11 cellular contexts compared by ENCODE assay signal in the genomic region with DNA sequence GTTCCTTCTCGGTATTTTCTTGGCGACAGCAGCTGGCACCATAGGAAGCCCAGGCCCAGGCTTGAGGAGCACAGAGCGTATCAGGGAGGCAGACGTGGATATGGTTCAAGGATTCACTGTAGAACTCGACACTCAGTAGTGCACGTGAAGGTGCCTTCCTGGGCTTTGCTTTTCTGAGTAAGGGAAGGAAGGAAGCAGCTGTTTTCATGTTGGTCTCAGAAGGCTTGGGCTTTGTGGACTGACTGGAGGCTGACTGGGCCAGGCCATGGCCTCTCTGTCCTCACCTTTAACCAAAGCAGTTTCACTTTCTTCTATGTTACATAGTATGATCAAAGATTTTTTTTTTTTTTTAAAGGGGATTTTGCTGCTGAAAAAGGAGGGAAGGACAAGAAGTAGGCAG. TPM values are rescaled to one million over a fixed set of nuclear protein-coding genes. Genes with fewer than 3 reads are reported as not detected.
DNase-seq lines count a peak whose midpoint lies in the region; ATAC-seq, FAIRE-seq and TF ChIP-seq lines count a peak whose summit lies in the region.
"Had no signal": no experiment of that assay in that cellular context is flagged by ENCODE, and none has a peak within 500 bp of the region (broad histone marks: within the 10 kb centered on the region; RNA-seq: fewer than 3 reads in every experiment).

No MANE protein-coding gene starts in this region.

- no peak for FAIRE-seq in GM12892 (lab: Jason Lieb, UNC)
- no peak for FAIRE-seq in urothelium cell line (lab: Jason Lieb, UNC)

- no peaks in the 10 kb centered on the region for H3K27me3 Mint-ChIP-seq in mesothelial cell of epicardium (ENCODE audit: low read depth)

- no peaks in the 10 kb centered on the region for H3K4me1 Mint-ChIP-seq in mesothelial cell of epicardium

- peaks cover 39% of the 10 kb centered on the region for H3K36me3 Mint-ChIP-seq in mesothelial cell of epicardium

- no peaks in the 10 kb centered on the region for H3K9me3 Mint-ChIP-seq in mesothelial cell of epicardium

- in situ Hi-C loops in KBM-7 (cut with MboI; ENCODE audit: low pct_unique_long_range_greater_than_20kb, low sequenced_read_pairs): no loop called here

- no peak for TF ChIP-seq CTCF in mesothelial cell of epicardium (IDR thresholded peaks at IDR 0.05; ENCODE audit: unreplicated experiment)

- DNase-seq in GM12892 (ENCODE audit: insufficient read length) (no peak), KBM-7 (peak; percentile 16), kidney tubule cell (ENCODE audit: low spot score) (peak; percentile 23), NCI-H345 (lab: John Stamatoyannopoulos, UW) (no peak), NCI-H748 treated with DMSO at 0.1 percent for 48 hours (lab: John Stamatoyannopoulos, UW) (no peak), mesothelial cell of epicardium (ENCODE audit: low spot score in 2 of 2, unreplicated experiment in 2 of 2) (no peak), urothelium cell line (ENCODE audit: low spot score) (no peak)
- DNase-seq: activated CD4-positive, alpha-beta T cell treated with anti-CD3 and anti-CD28 coated beads, Interleukin-2, amount 50 U/mL, for 48 hours; cerebellar nuclear complex had no signal

- ATAC-seq in GM19468 (IDR thresholded peaks at IDR 0.05; ENCODE audit: extremely low read depth, unreplicated experiment): peak; percentile 30

- H3K27ac Mint-ChIP-seq in mesothelial cell of epicardium: no peak overlapping the region

- H3K4me3 Mint-ChIP-seq in mesothelial cell of epicardium: no peak overlapping the region

- 0 out of 2 replicates have a peak, but pooled peaks have one; percentile 20 for TF ChIP-seq POLR2A in GM12892 (IDR thresholded peaks at IDR 0.05; ENCODE audit: low read depth, low read length)

RNA-seq across cellular contexts. Expression of a gene that starts 6.9 kb away (rescaled TPM):
- 1.9 TPM for polyA plus RNA-seq in GM12892 (2012; ENCODE audit: missing spikeins)
- total RNA-seq in mesothelial cell of epicardium: 0.73 to 1.9 TPM (median 0.96 TPM) in 3 replicates
- total RNA-seq: M059J had no signal

RNA-seq across cellular contexts. Expression of a gene that starts 21.2 kb away (rescaled TPM):
- polyA plus RNA-seq in GM12892 (2012; ENCODE audit: missing spikeins): 76.0 TPM
- 138 to 146 TPM (median 138 TPM) in 3 replicates for total RNA-seq in mesothelial cell of epicardium

RNA-seq across cellular contexts. Expression of a gene that starts 51.4 kb away (rescaled TPM):
- 19.4 TPM for polyA plus RNA-seq in GM12892 (2012; ENCODE audit: missing spikeins)
- 38.7 to 40.6 TPM (median 40.2 TPM) in 3 replicates for total RNA-seq in mesothelial cell of epicardium

Comparison
In these comparisons a context has a peak if more than half of its experiments do, and no peak if none do; other contexts are left out.
1. DNase-seq: peak in KBM-7 (single experiment) and kidney tubule cell (single experiment); none in GM12892 (single experiment), NCI-H345 (single experiment), NCI-H748 treated with DMSO at 0.1 percent for 48 hours (single experiment), mesothelial cell of epicardium (0 of 2) and urothelium cell line (single experiment).